ENCODE assay signal across 19 cellular contexts in the genomic region with DNA sequence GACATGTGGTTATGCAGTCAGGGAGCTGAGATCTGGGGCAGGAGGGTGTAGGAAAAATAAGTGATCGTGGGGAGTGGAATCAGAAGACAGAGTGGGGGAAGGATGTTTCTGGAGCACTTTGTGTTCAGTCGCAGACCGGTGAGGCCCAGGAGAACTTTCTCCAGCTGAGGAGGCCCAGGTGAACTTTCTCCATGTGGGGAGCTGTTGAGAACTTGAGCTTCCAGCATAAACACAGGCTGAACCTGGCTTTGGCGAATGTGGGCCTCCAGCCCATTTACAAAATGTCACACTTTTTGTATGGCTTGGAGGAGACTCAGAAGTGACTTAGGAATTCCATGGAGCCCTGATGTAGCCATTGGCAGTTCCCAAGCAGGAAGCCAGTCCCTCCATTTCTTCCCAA.
A peak's percentile ranks its signal among the peaks of the same experiment; 100 is the strongest.
DNase-seq lines count a peak whose midpoint lies in the region; ATAC-seq and TF ChIP-seq lines count a peak whose summit lies in the region.
"Had no signal": no experiment of that assay in that cellular context is flagged by ENCODE, and none has a peak within 500 bp of the region (broad histone marks: within the 10 kb centered on the region; RNA-seq: fewer than 3 reads in every experiment).

No MANE protein-coding gene starts in this region.

- intact Hi-C loops in colonic mucosa (cut with DNase I) (no loop called here), OCI-LY7 (cut with micrococcal nuclease; ENCODE audit: unreplicated experiment) (loop anchor here (10.0 kb wide), 1 partner anchor 48 kb away; no protein-coding TSS in a partner anchor)

- H3K4me3 ChIP-seq in colonic mucosa (no peak overlapping the region), OCI-LY7 (ENCODE audit: low read depth, low read length, poor library complexity, severe bottlenecking) (no peak overlapping the region)
- H3K4me3 ChIP-seq: GM12878 had no signal

- H3K4me2 ChIP-seq in OCI-LY7 (ENCODE audit: low read length) = no peak overlapping the region

- no peak overlapping the region for H2AFZ ChIP-seq in OCI-LY7 (ENCODE audit: low read length)

- TF ChIP-seq CTCF in colonic mucosa (IDR thresholded peaks at IDR 0.05) (no peak), type B pancreatic cell (conservative IDR thresholded peaks at IDR 0.05) (no peak), OCI-LY7 (conservative IDR thresholded peaks at IDR 0.05; ENCODE audit: low read length) (no peak)

- no peak overlapping the region for H3K4me3 Mint-ChIP-seq in type B pancreatic cell
- H3K4me3 Mint-ChIP-seq: CD4-positive, CD25-positive, alpha-beta regulatory T cell; CD8-positive, alpha-beta memory T cell; H9; IgD-negative memory B cell had no signal

- H3K27ac ChIP-seq in colonic mucosa (no peak overlapping the region), OCI-LY7 (ENCODE audit: low read depth, low read length, poor library complexity, severe bottlenecking) (no peak overlapping the region)
- H3K27ac ChIP-seq: HL-60 had no signal

- H3K9ac ChIP-seq in colonic mucosa (ENCODE audit: low read depth in 2 of 2, low read length in 2 of 2) = no peak overlapping the region

- H3K4me1 Mint-ChIP-seq in type B pancreatic cell (ENCODE audit: unreplicated experiment) = peaks cover 23% of the 10 kb centered on the region
- H3K4me1 Mint-ChIP-seq: CD4-positive, CD25-positive, alpha-beta regulatory T cell; CD8-positive, alpha-beta memory T cell; H9; IgD-negative memory B cell had no signal

- H3K4me1 ChIP-seq in colonic mucosa = no peaks in the 10 kb centered on the region
- H3K4me1 ChIP-seq in OCI-LY7 (ENCODE audit: insufficient read depth, low read length, poor library complexity, severe bottlenecking) = no peaks in the 10 kb centered on the region
- H3K4me1 ChIP-seq: BE2C had no signal

- BruUV-seq in OCI-LY7 (replicated peaks; lab: Mats Ljungman, UMichigan) = no TSS peak

- H3K36me3 ChIP-seq in colonic mucosa (no peaks in the 10 kb centered on the region), OCI-LY7 (ENCODE audit: insufficient read depth, low read length) (no peaks in the 10 kb centered on the region)
- H3K36me3 ChIP-seq: BE2C had no signal

- no peaks in the 10 kb centered on the region for H3K79me2 ChIP-seq in OCI-LY7 (ENCODE audit: insufficient read depth, low read depth, low read length)

- DNase-seq in colonic mucosa (peak; percentile 11), left lobe of liver (ENCODE audit: low spot score) (peak; percentile 21), type B pancreatic cell (ENCODE audit: extremely low spot score, unreplicated experiment) (peak; percentile 40), OCI-LY7 (ENCODE audit: low spot score) (no peak)
- DNase-seq: ACHN; BE2C; C1 segment of cervical spinal cord; CD4-positive, CD25-positive, alpha-beta regulatory T cell; CD8-positive, alpha-beta memory T cell; COR-L47; DMS 273 treated with DMSO at 0.1 percent for 48 hours; DND-41; EL; H9 had no signal

- no peak overlapping the region for H3K27ac Mint-ChIP-seq in type B pancreatic cell
- H3K27ac Mint-ChIP-seq: CD4-positive, CD25-positive, alpha-beta regulatory T cell; CD8-positive, alpha-beta memory T cell; H9 had no signal

- H4K20me1 ChIP-seq in OCI-LY7 (ENCODE audit: insufficient read depth, low read length) = no peaks in the 10 kb centered on the region

- H3K36me3 Mint-ChIP-seq in type B pancreatic cell = peaks cover 3% of the 10 kb centered on the region
- H3K36me3 Mint-ChIP-seq: CD4-positive, CD25-positive, alpha-beta regulatory T cell; IgD-negative memory B cell had no signal

- H3K9me3 Mint-ChIP-seq in type B pancreatic cell = peaks cover 7% of the 10 kb centered on the region
- H3K9me3 Mint-ChIP-seq: CD4-positive, CD25-positive, alpha-beta regulatory T cell had no signal

- H3K9me3 ChIP-seq in colonic mucosa = no peaks in the 10 kb centered on the region
- no peaks in the 10 kb centered on the region for H3K9me3 ChIP-seq in OCI-LY7 (ENCODE audit: low read length)
- H3K9me3 ChIP-seq: BE2C had no signal

- H3K9me2 ChIP-seq in OCI-LY7 (ENCODE audit: insufficient read depth, low read length) = no peaks in the 10 kb centered on the region

- ATAC-seq in left lobe of liver = no peak
- no peak for ATAC-seq in GM18909 (IDR thresholded peaks at IDR 0.05; ENCODE audit: poor library complexity, unreplicated experiment)
- ATAC-seq in HG02798 (IDR thresholded peaks at IDR 0.05; ENCODE audit: poor library complexity, unreplicated experiment) = no peak
- ATAC-seq: GM12878 had no signal

- POLR2A ChIA-PET in OCI-LY7 (lab: Charles Lee) = no interaction called here

- CTCF ChIA-PET in OCI-LY7 (lab: Charles Lee; ENCODE audit: unreplicated experiment) = no interaction called here

- no peaks in the 10 kb centered on the region for H3K27me3 ChIP-seq in colonic mucosa
- H3K27me3 ChIP-seq: BE2C had no signal

- peaks cover 2% of the 10 kb centered on the region for H3K27me3 Mint-ChIP-seq in type B pancreatic cell
